In genomic region chr10:119289227-119289925, GRCh38 we compare ENCODE assay signal across 10 cellular contexts.
A peak's percentile ranks its signal among the peaks of the same experiment; 100 is the strongest.
DNase-seq lines count a peak whose midpoint lies in the region; ATAC-seq, FAIRE-seq and TF ChIP-seq lines count a peak whose summit lies in the region.
"Had no signal": no experiment of that assay in that cellular context is flagged by ENCODE, and none has a peak within 500 bp of the region (broad histone marks: within the 10 kb centered on the region; RNA-seq: fewer than 3 reads in every experiment).

No MANE protein-coding gene starts in this region.

- TF ChIP-seq EP300 in K562 (IDR thresholded peaks at IDR 0.05; ENCODE audit: low read length), result no peak

- no peaks in the 10 kb centered on the region for H3K27me3 Mint-ChIP-seq in activated CD4-positive, alpha-beta T cell treated with anti-CD3 and anti-CD28 coated beads, Interleukin-2, amount 10 ng/mL, durations not matched to agents 7 days and 5 days

- H3K79me2 ChIP-seq in K562 (ENCODE audit: control insufficient read depth, insufficient read depth, low read length), result no peaks in the 10 kb centered on the region

- H3K4me3 Mint-ChIP-seq in activated CD4-positive, alpha-beta T cell treated with anti-CD3 and anti-CD28 coated beads, Interleukin-2, amount 10 ng/mL, durations not matched to agents 7 days and 5 days, result peak overlapping the region; percentile 4

- no peaks in the 10 kb centered on the region for H3K36me3 ChIP-seq in K562 (ENCODE audit: control insufficient read depth, insufficient read depth, low read length)
- H3K36me3 ChIP-seq in lung (ENCODE audit: control insufficient read depth in 2 of 2, insufficient read depth in 2 of 2, low read length in 2 of 2), result peaks cover 0 to 2% of the 10 kb centered on the region in 2 donors

- CTCF ChIA-PET in activated CD4-positive, alpha-beta T cell treated with anti-CD3 and anti-CD28 coated beads, Interleukin-2, amount 10 ng/mL, durations not matched to agents 7 days and 5 days (lab: Charles Lee), result interaction anchor here (0.5 to 1.8 kb wide), 5 partner anchors 13 to 194 kb away, joined by 3 to 6 read pairs (median 3); no protein-coding TSS in a partner anchor
- CTCF ChIA-PET in K562 (lab: Yijun Ruan, JAX; ENCODE audit: low intra/inter-chr PET ratio), result no interaction called here

- peak overlapping the region; percentile 65 for H3K27ac Mint-ChIP-seq in activated CD4-positive, alpha-beta T cell treated with anti-CD3 and anti-CD28 coated beads, Interleukin-2, amount 10 ng/mL, durations not matched to agents 7 days and 5 days

- H3K27me3 ChIP-seq in K562 (ENCODE audit: control insufficient read depth in 2 of 2, insufficient read depth in 2 of 2, low read length in 2 of 2), result peaks cover 0 to 16% of the 10 kb centered on the region in 2 experiments; a peak in 2 of 5 replicates
- no peaks in the 10 kb centered on the region for H3K27me3 ChIP-seq in lung (ENCODE audit: control insufficient read depth, insufficient read depth)

- in situ Hi-C loops in K562 (cut with MboI), result no loop called here

- no peak overlapping the region for H3K4me2 ChIP-seq in K562 (ENCODE audit: insufficient read depth, low read length)

- no peaks in the 10 kb centered on the region for H3K9me1 ChIP-seq in K562 (ENCODE audit: control insufficient read depth, insufficient read depth, low read length)

- WGBS in K562 (ENCODE audit: insufficient coverage, low coverage, missing lambda C conversion rate), result 20% methylated on average over 7 of the region's 8 CpGs
- WGBS in lung, 2 donors, result 52 to 63% methylated on average over 8 of the region's 8 CpGs

- no peak for ATAC-seq in K562
- ATAC-seq in lung (ENCODE audit: insufficient read depth, low FRiP score), result no peak
- no peak for ATAC-seq in GM21529 (IDR thresholded peaks at IDR 0.05; ENCODE audit: unreplicated experiment)
- ATAC-seq in HG03097 (IDR thresholded peaks at IDR 0.05; ENCODE audit: low FRiP score, unreplicated experiment), result no peak

- H2AFZ ChIP-seq in K562 (ENCODE audit: low read depth, low read length), result no peak overlapping the region

- H3K4me1 ChIP-seq in K562 (replicated peaks in 1 of 2; ENCODE audit: control insufficient read depth in 2 of 2, insufficient read depth in 2 of 2, low read length in 2 of 2) (peaks cover 2 to 4% of the 10 kb centered on the region in 2 experiments; a peak in 2 of 5 replicates), lung (ENCODE audit: control insufficient read depth in 2 of 2, insufficient read depth in 2 of 2, low read length in 2 of 2) (peaks cover 2 to 46% of the 10 kb centered on the region in 2 donors)

- H4K20me1 ChIP-seq in K562 (replicated peaks; ENCODE audit: control insufficient read depth, insufficient read depth, low read length), result no peaks in the 10 kb centered on the region

- no peaks in the 10 kb centered on the region for H3K9me3 ChIP-seq in K562 (replicated peaks; ENCODE audit: control insufficient read depth, insufficient read depth, low read depth, low read length)
- no peaks in the 10 kb centered on the region for H3K9me3 ChIP-seq in lung (ENCODE audit: control insufficient read depth in 2 of 2, insufficient read depth in 1 of 2, low read length in 1 of 2)

- POLR2A ChIA-PET in activated CD4-positive, alpha-beta T cell treated with anti-CD3 and anti-CD28 coated beads, Interleukin-2, amount 10 ng/mL, durations not matched to agents 7 days and 5 days (lab: Charles Lee), result no interaction called here
- POLR2A ChIA-PET in K562 (lab: Yijun Ruan, JAX), result interaction anchor here (0.7 kb wide), 1 partner anchor 113 kb away, joined by 4 read pairs; no protein-coding TSS in a partner anchor

- H3K36me3 Mint-ChIP-seq in activated CD4-positive, alpha-beta T cell treated with anti-CD3 and anti-CD28 coated beads, Interleukin-2, amount 10 ng/mL, durations not matched to agents 7 days and 5 days (ENCODE audit: low read depth), result peaks cover 5% of the 10 kb centered on the region

- BruUV-seq in K562 (replicated peaks; lab: Mats Ljungman, UMichigan), result no TSS peak

- FAIRE-seq in K562 (lab: Jason Lieb, UNC), result no peak

- TF ChIP-seq POLR2A in K562 (conservative IDR thresholded peaks at IDR 0.05), result no peak

- H3K9ac ChIP-seq in K562 (ENCODE audit: insufficient read depth in 1 of 2, low read depth in 2 of 2, low read length in 2 of 2), result no peak overlapping the region

- DNase-seq in activated CD4-positive, alpha-beta T cell treated with anti-CD3 and anti-CD28 coated beads, Interleukin-2, amount 10 ng/mL, durations not matched to agents 7 days and 5 days, result no peak
- DNase-seq in activated CD4-positive, alpha-beta T cell treated with anti-CD3 and anti-CD28 coated beads for 1 hour, result no peak
- DNase-seq in K562 (ENCODE audit: extremely low read depth in 1 of 4, low spot score in 3 of 4), result no peak
- no peak for DNase-seq in lung (ENCODE audit: low spot score)
- DNase-seq in superior temporal gyrus (ENCODE audit: extremely low spot score), result peak; percentile 17
- no peak for DNase-seq in NCI-H2196 treated with DMSO at 0.1 percent for 48 hours (lab: John Stamatoyannopoulos, UW; ENCODE audit: unreplicated experiment)
- DNase-seq: activated CD4-positive, alpha-beta T cell treated with anti-CD3 and anti-CD28 coated beads for 48 hours; NCI-H1930 had no signal

- H3K27ac ChIP-seq in K562 (ENCODE audit: extremely low read depth, low read depth, low read length) (no peak overlapping the region), lung (ENCODE audit: low read depth in 1 of 2, low read length in 1 of 2) (peak overlapping the region; percentile 62 to 72)

- H3K9me3 Mint-ChIP-seq in activated CD4-positive, alpha-beta T cell treated with anti-CD3 and anti-CD28 coated beads, Interleukin-2, amount 10 ng/mL, durations not matched to agents 7 days and 5 days, result no peaks in the 10 kb centered on the region

- H3K4me1 Mint-ChIP-seq in activated CD4-positive, alpha-beta T cell treated with anti-CD3 and anti-CD28 coated beads, Interleukin-2, amount 10 ng/mL, durations not matched to agents 7 days and 5 days, result peaks cover 90% of the 10 kb centered on the region

- no peak for TF ChIP-seq RAD21 in K562 (CRISPR knock-in tag; conservative IDR thresholded peaks at IDR 0.05 in 1 of 2, IDR thresholded peaks at IDR 0.05 in 1 of 2)

- TF ChIP-seq CTCF in K562 (IDR thresholded peaks at IDR 0.05 in 2 of 3, conservative IDR thresholded peaks at IDR 0.05 in 1 of 3; ENCODE audit: insufficient read depth in 2 of 3, low read depth in 1 of 3, low read length in 3 of 3) (no peak), lung (IDR thresholded peaks at IDR 0.05; ENCODE audit: control extremely low read depth, extremely low read depth) (no peak)

- H3K4me3 ChIP-seq in K562, result no peak overlapping the region
- H3K4me3 ChIP-seq in lung, result no peak overlapping the region

- intact Hi-C loops in K562 (cut with micrococcal nuclease), result no loop called here

TF ChIP-seq in K562, 482 proteins besides CTCF, POLR2A, EP300 and RAD21:
- TF ChIP-seq COPS2 (conservative IDR thresholded peaks at IDR 0.05), result no peak
- peak; percentile 21 for TF ChIP-seq ZFP36 (IDR thresholded peaks at IDR 0.05; ENCODE audit: low read depth, low read length, partially characterized antibody)
- no peak for TF ChIP-seq SIN3A (IDR thresholded peaks at IDR 0.05; ENCODE audit: borderline replicate concordance in 2 of 2, control insufficient read depth in 1 of 2, low read depth in 2 of 2, low read length in 2 of 2)
